26 cellular contexts compared by ENCODE assay signal in genomic region chr10:78435484-78436222, GRCh38.
DNase-seq lines count a peak whose midpoint lies in the region; TF ChIP-seq lines count a peak whose summit lies in the region.
"Had no signal": no experiment of that assay in that cellular context is flagged by ENCODE, and none has a peak within 500 bp of the region (broad histone marks: within the 10 kb centered on the region; RNA-seq: fewer than 3 reads in every experiment).

No MANE protein-coding gene starts in this region.

- no peak for TF ChIP-seq POLR2A in suprapubic skin (IDR thresholded peaks at IDR 0.05)

- WGBS in suprapubic skin = 87% methylated on average over 10 of the region's 10 CpGs

- H3K4me3 ChIP-seq in suprapubic skin = no peak overlapping the region
- H3K4me3 ChIP-seq: cardiac muscle cell, left lung, ovary had no signal

- peak; percentile 46 for DNase-seq in NCI-H82 (lab: John Stamatoyannopoulos, UW)
- no peak for DNase-seq in NCI-H82 treated with DMSO at 0.1 percent for 48 hours (lab: John Stamatoyannopoulos, UW; ENCODE audit: unreplicated experiment)
- DNase-seq in endothelial cell (ENCODE audit: low spot score) = no peak
- DNase-seq in NCI-H526 (lab: John Stamatoyannopoulos, UW) = no peak
- no peak for DNase-seq in H4 (ENCODE audit: low spot score)
- no peak for DNase-seq in T-helper 2 cell treated with Interferon-gamma antibody and Interleukin-4, amounts not matched to agents 5 μg/mL and 100 μg/mL, for 36 hours (ENCODE audit: low spot score)
- no peak for DNase-seq in suprapubic skin (ENCODE audit: low spot score in 2 of 2)
- DNase-seq: activated CD4-positive, alpha-beta memory T cell treated with anti-CD3 and anti-CD28 coated beads, Interleukin-2, amount 10 ng/mL, durations not matched to agents 7 days and 5 days; activated CD4-positive, alpha-beta T cell treated with anti-CD3 and anti-CD28 coated beads for 1 hour; anterior cingulate cortex; CD8-positive, alpha-beta memory T cell; cortex of kidney; DMS153; left lung; midbrain; naive thymus-derived CD8-positive, alpha-beta T cell; NCI-H2171 treated with DMSO at 0.1 percent for 48 hours; NCI-H69; stimulated activated CD4-positive, alpha-beta T cell treated with anti-CD3 and anti-CD28 coated beads, Interleukin-4, amount 100 ng/mL, for 24 hours; stimulated activated naive B cell treated with anti-CD40 and anti-IgM and Interleukin-4, amounts not matched to agents 10 μg/mL and 1 μg/mL and 100 μg/mL, for 72 hours; T-cell had no signal

- peaks cover 8% of the 10 kb centered on the region for H3K27me3 Mint-ChIP-seq in endothelial cell (ENCODE audit: unreplicated experiment)
- H3K27me3 Mint-ChIP-seq in nephron (ENCODE audit: low read depth) = peaks cover 11% of the 10 kb centered on the region
- peaks cover 1% of the 10 kb centered on the region for H3K27me3 Mint-ChIP-seq in T-helper 2 cell treated with Interferon-gamma antibody and Interleukin-4, amounts not matched to agents 5 μg/mL and 100 μg/mL, for 36 hours (ENCODE audit: low read depth)

- no peaks in the 10 kb centered on the region for H3K36me3 ChIP-seq in suprapubic skin
- H3K36me3 ChIP-seq: cardiac muscle cell, left lung, ovary had no signal

- H3K4me3 Mint-ChIP-seq in endothelial cell (ENCODE audit: unreplicated experiment) (peak overlapping the region; percentile 24), nephron (no peak overlapping the region)
- H3K4me3 Mint-ChIP-seq in T-helper 2 cell treated with Interferon-gamma antibody and Interleukin-4, amounts not matched to agents 5 μg/mL and 100 μg/mL, for 36 hours = no peak overlapping the region
- H3K4me3 Mint-ChIP-seq: activated CD4-positive, alpha-beta memory T cell treated with anti-CD3 and anti-CD28 coated beads, Interleukin-2, amount 10 ng/mL, durations not matched to agents 7 days and 5 days; activated T-helper 17 cell treated with anti-CD3 and anti-CD28 coated beads, Interleukin-2, amount 50 U/mL, for 72 hours; CD8-positive, alpha-beta memory T cell; naive thymus-derived CD8-positive, alpha-beta T cell; stimulated activated naive B cell treated with anti-CD40 and anti-IgM and Interleukin-4, amounts not matched to agents 10 μg/mL and 1 μg/mL and 100 μg/mL, for 72 hours; T-cell had no signal

- H3K36me3 Mint-ChIP-seq in endothelial cell (ENCODE audit: low read depth, unreplicated experiment) (no peaks in the 10 kb centered on the region), nephron (ENCODE audit: low read depth) (no peaks in the 10 kb centered on the region)
- H3K36me3 Mint-ChIP-seq in T-helper 2 cell treated with Interferon-gamma antibody and Interleukin-4, amounts not matched to agents 5 μg/mL and 100 μg/mL, for 36 hours (ENCODE audit: low read depth) = no peaks in the 10 kb centered on the region
- H3K36me3 Mint-ChIP-seq: activated naive CD4-positive, alpha-beta T cell treated with anti-CD3 and anti-CD28 coated beads, Interleukin-2, amount 50 U/mL, for 72 hours; CD8-positive, alpha-beta memory T cell; stimulated activated naive B cell treated with anti-CD40 and anti-IgM and Interleukin-4, amounts not matched to agents 10 μg/mL and 1 μg/mL and 100 μg/mL, for 72 hours; T-cell had no signal

- H3K9me3 Mint-ChIP-seq in endothelial cell (ENCODE audit: unreplicated experiment) = no peaks in the 10 kb centered on the region
- H3K9me3 Mint-ChIP-seq in nephron = no peaks in the 10 kb centered on the region
- no peaks in the 10 kb centered on the region for H3K9me3 Mint-ChIP-seq in T-helper 2 cell treated with Interferon-gamma antibody and Interleukin-4, amounts not matched to agents 5 μg/mL and 100 μg/mL, for 36 hours
- H3K9me3 Mint-ChIP-seq: activated CD4-positive, alpha-beta memory T cell treated with anti-CD3 and anti-CD28 coated beads, Interleukin-2, amount 10 ng/mL, durations not matched to agents 7 days and 5 days; activated naive CD4-positive, alpha-beta T cell treated with anti-CD3 and anti-CD28 coated beads, Interleukin-2, amount 50 U/mL, for 72 hours; activated T-helper 17 cell treated with anti-CD3 and anti-CD28 coated beads, Interleukin-2, amount 50 U/mL, for 72 hours; CD8-positive, alpha-beta memory T cell; naive thymus-derived CD8-positive, alpha-beta T cell; stimulated activated naive B cell treated with anti-CD40 and anti-IgM and Interleukin-4, amounts not matched to agents 10 μg/mL and 1 μg/mL and 100 μg/mL, for 72 hours; T-cell had no signal

- TF ChIP-seq CTCF in endothelial cell (IDR thresholded peaks at IDR 0.05; ENCODE audit: unreplicated experiment) (no peak), nephron (IDR thresholded peaks at IDR 0.05; ENCODE audit: unreplicated experiment in 3 of 3) (no peak), suprapubic skin (IDR thresholded peaks at IDR 0.05) (no peak)

- H3K27me3 ChIP-seq in suprapubic skin = no peaks in the 10 kb centered on the region
- H3K27me3 ChIP-seq: cardiac muscle cell, left lung, ovary had no signal

- H3K27ac Mint-ChIP-seq in endothelial cell (ENCODE audit: unreplicated experiment) (peak overlapping the region; percentile 40), nephron (peak overlapping the region; percentile 71 to 96 (median 88))
- no peak overlapping the region for H3K27ac Mint-ChIP-seq in T-helper 2 cell treated with Interferon-gamma antibody and Interleukin-4, amounts not matched to agents 5 μg/mL and 100 μg/mL, for 36 hours
- H3K27ac Mint-ChIP-seq: activated CD4-positive, alpha-beta memory T cell treated with anti-CD3 and anti-CD28 coated beads, Interleukin-2, amount 10 ng/mL, durations not matched to agents 7 days and 5 days; activated T-helper 17 cell treated with anti-CD3 and anti-CD28 coated beads, Interleukin-2, amount 50 U/mL, for 72 hours; naive thymus-derived CD8-positive, alpha-beta T cell; stimulated activated naive B cell treated with anti-CD40 and anti-IgM and Interleukin-4, amounts not matched to agents 10 μg/mL and 1 μg/mL and 100 μg/mL, for 72 hours; T-cell had no signal

- no peak for TF ChIP-seq EP300 in suprapubic skin (IDR thresholded peaks at IDR 0.05)

- peaks cover 49% of the 10 kb centered on the region for H3K4me1 Mint-ChIP-seq in endothelial cell (ENCODE audit: unreplicated experiment)
- H3K4me1 Mint-ChIP-seq in nephron = peaks cover 46% of the 10 kb centered on the region
- H3K4me1 Mint-ChIP-seq in T-helper 2 cell treated with Interferon-gamma antibody and Interleukin-4, amounts not matched to agents 5 μg/mL and 100 μg/mL, for 36 hours (ENCODE audit: low read depth) = no peaks in the 10 kb centered on the region
- H3K4me1 Mint-ChIP-seq: activated CD4-positive, alpha-beta memory T cell treated with anti-CD3 and anti-CD28 coated beads, Interleukin-2, amount 10 ng/mL, durations not matched to agents 7 days and 5 days; activated T-helper 17 cell treated with anti-CD3 and anti-CD28 coated beads, Interleukin-2, amount 50 U/mL, for 72 hours; CD8-positive, alpha-beta memory T cell; T-cell had no signal

- no peak overlapping the region for H3K27ac ChIP-seq in suprapubic skin
- H3K27ac ChIP-seq: cardiac muscle cell, left lung, ovary had no signal

- no peaks in the 10 kb centered on the region for H3K9me3 ChIP-seq in suprapubic skin
- H3K9me3 ChIP-seq: left lung, ovary had no signal

- H3K4me1 ChIP-seq in suprapubic skin = peaks cover 15% of the 10 kb centered on the region
- H3K4me1 ChIP-seq: left lung had no signal
